In the genomic region with DNA sequence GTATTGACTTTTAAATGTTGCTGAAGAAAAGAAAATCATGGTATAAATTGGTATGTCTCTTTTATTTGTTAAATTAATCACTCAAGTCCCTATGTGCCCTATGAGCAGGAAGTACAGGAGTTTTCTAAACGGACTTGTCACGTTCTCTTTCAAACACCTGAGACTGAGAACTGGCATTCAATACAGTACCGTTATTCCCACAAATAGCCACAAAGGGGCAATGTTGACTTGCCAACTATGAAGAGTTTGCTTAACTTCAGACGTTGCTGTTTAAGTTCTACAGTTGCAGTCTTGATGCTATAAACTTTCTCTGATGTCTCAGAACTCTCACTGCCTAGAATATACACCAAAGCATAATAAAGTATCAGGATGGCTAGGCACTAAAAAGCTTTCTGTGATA, we compare ENCODE assay signal across 1 cellular context.
TF ChIP-seq lines count a peak whose summit lies in the region.

No MANE protein-coding gene starts in this region.

TF ChIP-seq in HCT116, 20 proteins besides CTCF, POLR2A, EP300 and RAD21 (continued from another document):
- no peak for TF ChIP-seq JUND (IDR thresholded peaks at IDR 0.05)
- no peak for TF ChIP-seq EZH2 (IDR thresholded peaks at IDR 0.05)
- TF ChIP-seq CEBPB (IDR thresholded peaks at IDR 0.05; ENCODE audit: low read depth), result no peak
- no peak for TF ChIP-seq EZH2phosphoT487 (IDR thresholded peaks at IDR 0.05; ENCODE audit: borderline replicate concordance)
- no peak for TF ChIP-seq ZNF274 (IDR thresholded peaks at IDR 0.05; ENCODE audit: low read depth, low read length)
- TF ChIP-seq YY1 (IDR thresholded peaks at IDR 0.05; ENCODE audit: extremely low read depth, insufficient replicate concordance, low read depth, low read length), result no peak
- TF ChIP-seq, protein P1, sequence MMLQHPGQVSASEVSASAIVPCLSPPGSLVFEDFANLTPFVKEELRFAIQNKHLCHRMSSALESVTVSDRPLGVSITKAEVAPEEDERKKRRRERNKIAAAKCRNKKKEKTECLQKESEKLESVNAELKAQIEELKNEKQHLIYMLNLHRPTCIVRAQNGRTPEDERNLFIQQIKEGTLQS (IDR thresholded peaks at IDR 0.05), result no peak
- no peak for TF ChIP-seq SIN3A (IDR thresholded peaks at IDR 0.05; ENCODE audit: low read depth)
- no peak for TF ChIP-seq REST (IDR thresholded peaks at IDR 0.05; ENCODE audit: low read depth)
- no peak for TF ChIP-seq SRF (IDR thresholded peaks at IDR 0.05; ENCODE audit: low read depth)
- TF ChIP-seq, protein P2, sequence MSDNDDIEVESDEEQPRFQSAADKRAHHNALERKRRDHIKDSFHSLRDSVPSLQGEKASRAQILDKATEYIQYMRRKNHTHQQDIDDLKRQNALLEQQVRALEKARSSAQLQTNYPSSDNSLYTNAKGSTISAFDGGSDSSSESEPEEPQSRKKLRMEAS (IDR thresholded peaks at IDR 0.05), result no peak
- TF ChIP-seq POLR2AphosphoS5 (IDR thresholded peaks at IDR 0.05; ENCODE audit: low read depth, low read length), result no peak
